Comparison of ENCODE assay signal across 14 cellular contexts in genomic region chr6:168061269-168062210, GRCh38. TPM values are rescaled to one million over a fixed set of nuclear protein-coding genes. Genes with fewer than 3 reads are reported as not detected.
DNase-seq lines count a peak whose midpoint lies in the region; ATAC-seq lines count a peak whose summit lies in the region.
"Had no signal": no experiment of that assay in that cellular context is flagged by ENCODE, and none has a peak within 500 bp of the region (broad histone marks: within the 10 kb centered on the region; RNA-seq: fewer than 3 reads in every experiment).

No MANE protein-coding gene starts in this region.

- peak overlapping the region; percentile 11 for H3K27ac Mint-ChIP-seq in stimulated activated effector memory CD8-positive, alpha-beta T cell treated with anti-CD3 and anti-CD28 coated beads, Interleukin-12 subunit alpha, Interleukin-12 subunit beta, amount 100 ng/mL, for 72 hours
- H3K27ac Mint-ChIP-seq in T-helper 17 cell: no peak overlapping the region
- H3K27ac Mint-ChIP-seq in activated naive CD4-positive, alpha-beta T cell treated with anti-CD3 and anti-CD28 coated beads, Interleukin-2, amount 10 ng/mL, durations not matched to agents 7 days and 5 days: no peak overlapping the region

- ATAC-seq in stimulated activated effector memory CD8-positive, alpha-beta T cell treated with anti-CD3 and anti-CD28 coated beads, Interleukin-12 subunit alpha, Interleukin-12 subunit beta, amount 100 ng/mL, for 72 hours: no peak
- no peak for ATAC-seq in HG03159 (IDR thresholded peaks at IDR 0.05; ENCODE audit: unreplicated experiment)
- ATAC-seq in T-helper 17 cell: no peak

- DNase-seq in NCI-H1092 (lab: John Stamatoyannopoulos, UW) (peak; percentile 56), NCI-H2107 treated with DMSO at 0.1 percent for 48 hours (lab: John Stamatoyannopoulos, UW; ENCODE audit: unreplicated experiment) (peak; percentile 90), SHP77 treated with DMSO at 0.1 percent for 48 hours (lab: John Stamatoyannopoulos, UW) (peak; percentile 49), T-helper 17 cell (no peak)
- no peak for DNase-seq in stimulated activated effector memory CD8-positive, alpha-beta T cell treated with anti-CD3 and anti-CD28 coated beads, Interleukin-12 subunit alpha, Interleukin-12 subunit beta, amount 100 ng/mL, for 72 hours (ENCODE audit: low spot score in 2 of 2)
- no peak for DNase-seq in activated naive CD4-positive, alpha-beta T cell treated with anti-CD3 and anti-CD28 coated beads, Interleukin-2, amount 10 ng/mL, durations not matched to agents 7 days and 5 days
- DNase-seq: activated effector memory CD4-positive, alpha-beta T cell treated with anti-CD3 and anti-CD28 coated beads, Interleukin-2, amount 50 U/mL, for 16 hours; aorta had no signal

- no peaks in the 10 kb centered on the region for H3K9me3 ChIP-seq in T-helper 17 cell (ENCODE audit: control insufficient read depth, low read length, poor library complexity, severe bottlenecking)
- H3K9me3 ChIP-seq: SJSA1 had no signal

- no peaks in the 10 kb centered on the region for H3K27me3 Mint-ChIP-seq in T-helper 17 cell
- no peaks in the 10 kb centered on the region for H3K27me3 Mint-ChIP-seq in activated naive CD4-positive, alpha-beta T cell treated with anti-CD3 and anti-CD28 coated beads, Interleukin-2, amount 10 ng/mL, durations not matched to agents 7 days and 5 days

- no peaks in the 10 kb centered on the region for H3K9me3 Mint-ChIP-seq in stimulated activated effector memory CD8-positive, alpha-beta T cell treated with anti-CD3 and anti-CD28 coated beads, Interleukin-12 subunit alpha, Interleukin-12 subunit beta, amount 100 ng/mL, for 72 hours
- H3K9me3 Mint-ChIP-seq in activated naive CD4-positive, alpha-beta T cell treated with anti-CD3 and anti-CD28 coated beads, Interleukin-2, amount 10 ng/mL, durations not matched to agents 7 days and 5 days: no peaks in the 10 kb centered on the region

- H3K36me3 Mint-ChIP-seq in stimulated activated effector memory CD8-positive, alpha-beta T cell treated with anti-CD3 and anti-CD28 coated beads, Interleukin-12 subunit alpha, Interleukin-12 subunit beta, amount 100 ng/mL, for 72 hours: no peaks in the 10 kb centered on the region
- H3K36me3 Mint-ChIP-seq in T-helper 17 cell (ENCODE audit: low read depth): no peaks in the 10 kb centered on the region
- no peaks in the 10 kb centered on the region for H3K36me3 Mint-ChIP-seq in activated naive CD4-positive, alpha-beta T cell treated with anti-CD3 and anti-CD28 coated beads, Interleukin-2, amount 10 ng/mL, durations not matched to agents 7 days and 5 days

- CTCF ChIA-PET in activated naive CD4-positive, alpha-beta T cell treated with anti-CD3 and anti-CD28 coated beads, Interleukin-2, amount 10 ng/mL, durations not matched to agents 7 days and 5 days (lab: Charles Lee): no interaction called here

- no peak overlapping the region for H3K4me3 Mint-ChIP-seq in stimulated activated effector memory CD8-positive, alpha-beta T cell treated with anti-CD3 and anti-CD28 coated beads, Interleukin-12 subunit alpha, Interleukin-12 subunit beta, amount 100 ng/mL, for 72 hours
- H3K4me3 Mint-ChIP-seq in T-helper 17 cell: no peak overlapping the region
- H3K4me3 Mint-ChIP-seq in activated naive CD4-positive, alpha-beta T cell treated with anti-CD3 and anti-CD28 coated beads, Interleukin-2, amount 10 ng/mL, durations not matched to agents 7 days and 5 days: no peak overlapping the region

- no peaks in the 10 kb centered on the region for H3K4me1 Mint-ChIP-seq in stimulated activated effector memory CD8-positive, alpha-beta T cell treated with anti-CD3 and anti-CD28 coated beads, Interleukin-12 subunit alpha, Interleukin-12 subunit beta, amount 100 ng/mL, for 72 hours
- H3K4me1 Mint-ChIP-seq in T-helper 17 cell: peaks cover 3% of the 10 kb centered on the region
- H3K4me1 Mint-ChIP-seq in activated naive CD4-positive, alpha-beta T cell treated with anti-CD3 and anti-CD28 coated beads, Interleukin-2, amount 10 ng/mL, durations not matched to agents 7 days and 5 days: no peaks in the 10 kb centered on the region

RNA-seq across cellular contexts. Expression of gene FRMD1, which starts 17.5 kb away (rescaled TPM):
- not detected for total RNA-seq in T-helper 17 cell
- total RNA-seq: activated CD8-positive, alpha-beta memory T cell treated with anti-CD3 and anti-CD28 coated beads for 36 hours; G401; mucosa of gallbladder; SJSA1; temporal lobe had no signal

Comparison
In these comparisons a context has a peak if more than half of its experiments do, and no peak if none do; other contexts are left out.
1. DNase-seq: peak in NCI-H1092 (single experiment), NCI-H2107 treated with DMSO at 0.1 percent for 48 hours (single experiment) and SHP77 treated with DMSO at 0.1 percent for 48 hours (single experiment); none in stimulated activated effector memory CD8-positive, alpha-beta T cell treated with anti-CD3 and anti-CD28 coated beads, Interleukin-12 subunit alpha, Interleukin-12 subunit beta, amount 100 ng/mL, for 72 hours (0 of 2), T-helper 17 cell (0 of 3) and activated naive CD4-positive, alpha-beta T cell treated with anti-CD3 and anti-CD28 coated beads, Interleukin-2, amount 10 ng/mL, durations not matched to agents 7 days and 5 days (single experiment).